12 cellular contexts compared by ENCODE assay signal in genomic region chr12:114691810-114692557, GRCh38. TPM values are rescaled to one million over a fixed set of nuclear protein-coding genes. Genes with fewer than 3 reads are reported as not detected.
DNase-seq lines count a peak whose midpoint lies in the region; ATAC-seq and TF ChIP-seq lines count a peak whose summit lies in the region.
"Had no signal": no experiment of that assay in that cellular context is flagged by ENCODE, and none has a peak within 500 bp of the region (broad histone marks: within the 10 kb centered on the region; RNA-seq: fewer than 3 reads in every experiment).

No MANE protein-coding gene starts in this region.

- no peaks in the 10 kb centered on the region for H3K79me2 ChIP-seq in parathyroid adenoma

- H3K4me1 ChIP-seq in foreskin keratinocyte: peaks cover 16% of the 10 kb centered on the region
- H3K4me1 ChIP-seq in parathyroid adenoma: no peaks in the 10 kb centered on the region

- no peak overlapping the region for H2AFZ ChIP-seq in parathyroid adenoma

- no peaks in the 10 kb centered on the region for H3K9me3 ChIP-seq in parathyroid adenoma (ENCODE audit: control insufficient read depth, low read length)

- H3K9ac ChIP-seq in parathyroid adenoma: no peak overlapping the region

- DNase-seq in AG09309 (ENCODE audit: low read depth) (no peak), foreskin keratinocyte (peak in 1 of 2 donors; percentile 65), NCI-H524 (lab: John Stamatoyannopoulos, UW) (no peak)
- DNase-seq in stimulated activated CD4-positive, alpha-beta T cell treated with anti-CD3 and anti-CD28 coated beads, Interleukin-2, amount 100 ng/mL, for 48 hours: no peak
- DNase-seq in stimulated activated CD4-positive, alpha-beta T cell treated with anti-CD3 and anti-CD28 coated beads, Interleukin-4, amount 100 ng/mL, for 24 hours: no peak
- DNase-seq: activated naive CD4-positive, alpha-beta T cell treated with Interleukin-2 at 50 U/mL for 16 hours; CD4-positive, CD25-positive, alpha-beta regulatory T cell; naive thymus-derived CD4-positive, alpha-beta T cell; SHP77 had no signal

- H3K27me3 ChIP-seq in foreskin keratinocyte: no peaks in the 10 kb centered on the region
- peaks cover 13% of the 10 kb centered on the region for H3K27me3 ChIP-seq in parathyroid adenoma (ENCODE audit: control insufficient read depth, insufficient read depth, low read length)

- no peak for TF ChIP-seq CTCF in AG09309 (IDR thresholded peaks at IDR 0.05; ENCODE audit: control insufficient read depth, insufficient read depth, low read depth, low read length, missing control alignments)
- no peak for TF ChIP-seq CTCF in VCaP (conservative IDR thresholded peaks at IDR 0.05)
- no peak for TF ChIP-seq CTCF in foreskin keratinocyte (conservative IDR thresholded peaks at IDR 0.05)
- TF ChIP-seq CTCF in parathyroid adenoma (IDR thresholded peaks at IDR 0.05): no peak

- H3K36me3 ChIP-seq in parathyroid adenoma (ENCODE audit: control insufficient read depth, insufficient read depth, low read length): no peaks in the 10 kb centered on the region

- peak overlapping the region; percentile 11; the same call in 1 of the 2 replicates for H3K27ac ChIP-seq in VCaP
- peak overlapping the region; percentile 80 for H3K27ac ChIP-seq in foreskin keratinocyte
- H3K27ac ChIP-seq in parathyroid adenoma: no peak overlapping the region

- ATAC-seq in foreskin keratinocyte (peak; percentile 66), HG03045 (IDR thresholded peaks at IDR 0.05; ENCODE audit: unreplicated experiment) (no peak)
- ATAC-seq: naive thymus-derived CD4-positive, alpha-beta T cell had no signal

- peak overlapping the region; percentile 52 for H3K4me2 ChIP-seq in parathyroid adenoma (ENCODE audit: low read length)

- H3K4me3 ChIP-seq in AG09309 (ENCODE audit: control insufficient read depth, low read depth, low read length) (peak overlapping the region; percentile 65), parathyroid adenoma (ENCODE audit: low read depth, low read length) (no peak overlapping the region)

RNA-seq across cellular contexts. Expression of gene TBX3, which starts 8.0 kb away (rescaled TPM):
- 25.1 and 33.5 TPM in 2 replicates for total RNA-seq in foreskin keratinocyte
- 10.3 and 11.9 TPM in 2 replicates for polyA plus RNA-seq in foreskin keratinocyte
- total RNA-seq: CD4-positive, CD25-positive, alpha-beta regulatory T cell; naive thymus-derived CD4-positive, alpha-beta T cell had no signal
- polyA plus RNA-seq: CD4-positive, CD25-positive, alpha-beta regulatory T cell; naive thymus-derived CD4-positive, alpha-beta T cell had no signal
